Comparison of ENCODE assay signal across 1 cellular context in the genomic region with DNA sequence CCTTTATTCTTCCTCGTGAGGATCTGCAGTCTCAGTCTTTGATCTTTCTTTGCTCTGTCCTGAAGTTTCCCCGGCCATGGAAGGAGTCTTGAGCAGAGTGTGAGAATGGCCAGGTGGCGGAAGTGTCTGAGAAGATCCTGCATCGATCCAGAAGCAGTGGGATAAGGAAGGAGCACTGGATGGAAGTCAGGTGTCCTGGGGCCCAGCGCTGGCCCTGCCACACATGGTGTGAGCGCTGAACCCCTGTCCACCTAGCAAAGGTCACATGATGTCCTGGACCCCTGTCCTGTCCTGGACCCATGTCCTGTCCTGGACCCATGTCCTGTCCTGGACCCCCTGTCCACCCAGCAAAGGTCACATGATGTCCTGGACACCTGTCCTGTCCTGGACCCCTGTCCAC.
TF ChIP-seq lines count a peak whose summit lies in the region.

No MANE protein-coding gene starts in this region.

TF ChIP-seq in endothelial cell of umbilical vein, 7 proteins besides CTCF, POLR2A, EP300 and RAD21 (continued from another document):
- TF ChIP-seq POLR2AphosphoS5 (IDR thresholded peaks at IDR 0.05; ENCODE audit: insufficient read depth, low read depth, low read length): no peak
- no peak for TF ChIP-seq EZH2 (IDR thresholded peaks at IDR 0.05; ENCODE audit: borderline replicate concordance, low read depth, low read length, severe bottlenecking)
- TF ChIP-seq FOS (IDR thresholded peaks at IDR 0.05; ENCODE audit: borderline replicate concordance, insufficient read depth, low read length): no peak
- TF ChIP-seq JUN (IDR thresholded peaks at IDR 0.05; ENCODE audit: borderline replicate concordance, insufficient read depth, insufficient read length, low read depth): no peak
- no peak for TF ChIP-seq MYC (IDR thresholded peaks at IDR 0.05; ENCODE audit: low read depth, low read length)
TF ChIP-seq in endothelial cell of umbilical vein: peak in this region for 0.
